Comparison of ENCODE assay signal across 26 cellular contexts in genomic region chr14:37894463-37894862, GRCh38.
"Had no signal": no experiment of that assay in that cellular context is flagged by ENCODE, and none has a peak within 500 bp of the region (broad histone marks: within the 10 kb centered on the region; RNA-seq: fewer than 3 reads in every experiment).

No MANE protein-coding gene starts in this region.

- H3K4me3 ChIP-seq: coronary artery, dorsolateral prefrontal cortex had no signal

- DNase-seq: activated CD4-positive, alpha-beta memory T cell treated with anti-CD3 and anti-CD28 coated beads, Interleukin-2, amount 10 ng/mL, durations not matched to agents 7 days and 5 days; activated CD4-positive, alpha-beta T cell treated with anti-CD3 and anti-CD28 coated beads for 1 hour; activated CD4-positive, alpha-beta T cell treated with anti-CD3 and anti-CD28 coated beads for 4 hours; activated CD4-positive, alpha-beta T cell treated with anti-CD3 and anti-CD28 coated beads, Interleukin-2, amount 10 ng/mL, durations not matched to agents 7 days and 5 days; activated CD4-positive, alpha-beta T cell treated with anti-CD3 and anti-CD28 coated beads, Interleukin-2, amount 50 U/mL, for 4 hours; activated CD8-positive, alpha-beta memory T cell treated with anti-CD3 and anti-CD28 coated beads, Interleukin-2, amount 50 U/mL, for 48 hours; activated gamma-delta T cell; activated naive CD4-positive, alpha-beta T cell; activated naive CD4-positive, alpha-beta T cell treated with anti-CD3 and anti-CD28 coated beads, Interleukin-2, amount 50 U/mL, for 16 hours; activated T-cell treated with anti-CD3 and anti-CD28 coated beads for 4 hours; activated T-cell treated with anti-CD3 and anti-CD28 coated beads, Interleukin-2, amount 50 U/mL, for 24 hours; activated T-cell treated with anti-CD3 and anti-CD28 coated beads, Interleukin-2, amount 50 U/mL, for 72 hours; amniotic stem cell; anterior cingulate cortex; brain microvascular endothelial cell; dorsolateral prefrontal cortex; foreskin fibroblast; head of caudate nucleus; T-helper 1 cell; T-helper 17 cell; T1000 had no signal

- H3K4me1 Mint-ChIP-seq: activated CD4-positive, alpha-beta memory T cell treated with anti-CD3 and anti-CD28 coated beads, Interleukin-2, amount 10 ng/mL, durations not matched to agents 7 days and 5 days; activated CD4-positive, alpha-beta T cell treated with anti-CD3 and anti-CD28 coated beads, Interleukin-2, amount 10 ng/mL, durations not matched to agents 7 days and 5 days; central memory CD8-positive, alpha-beta T cell; T-helper 17 cell had no signal

- H3K36me3 Mint-ChIP-seq: activated naive CD8-positive, alpha-beta T cell had no signal

- H3K36me3 ChIP-seq: brain microvascular endothelial cell had no signal

- H3K4me3 Mint-ChIP-seq: activated CD4-positive, alpha-beta memory T cell treated with anti-CD3 and anti-CD28 coated beads, Interleukin-2, amount 10 ng/mL, durations not matched to agents 7 days and 5 days; activated CD4-positive, alpha-beta T cell treated with anti-CD3 and anti-CD28 coated beads, Interleukin-2, amount 10 ng/mL, durations not matched to agents 7 days and 5 days; activated naive CD8-positive, alpha-beta T cell; activated T-cell treated with anti-CD3 and anti-CD28 coated beads, Interleukin-2, amount 50 U/mL, for 24 hours; activated T-cell treated with anti-CD3 and anti-CD28 coated beads, Interleukin-2, amount 50 U/mL, for 72 hours; central memory CD8-positive, alpha-beta T cell; dendritic cell treated with granulocyte-macrophage colony-stimulating factor and Interleukin-4, amounts not matched to agents 40 ng/mL and 50 ng/mL, for 4 days; T-helper 17 cell; T-helper 2 cell treated with Interferon-gamma antibody and Interleukin-4, amounts not matched to agents 5 μg/mL and 100 μg/mL, for 36 hours had no signal

- H3K27me3 ChIP-seq: brain microvascular endothelial cell had no signal

- H3K9me3 Mint-ChIP-seq: activated CD4-positive, alpha-beta memory T cell treated with anti-CD3 and anti-CD28 coated beads, Interleukin-2, amount 10 ng/mL, durations not matched to agents 7 days and 5 days; activated CD4-positive, alpha-beta T cell treated with anti-CD3 and anti-CD28 coated beads, Interleukin-2, amount 10 ng/mL, durations not matched to agents 7 days and 5 days; activated T-cell treated with anti-CD3 and anti-CD28 coated beads, Interleukin-2, amount 50 U/mL, for 24 hours; central memory CD8-positive, alpha-beta T cell; dendritic cell treated with granulocyte-macrophage colony-stimulating factor and Interleukin-4, amounts not matched to agents 40 ng/mL and 50 ng/mL, for 4 days; T-helper 2 cell treated with Interferon-gamma antibody and Interleukin-4, amounts not matched to agents 5 μg/mL and 100 μg/mL, for 36 hours had no signal

- H3K27ac ChIP-seq: brain microvascular endothelial cell, coronary artery, dorsolateral prefrontal cortex had no signal

- H3K27me3 Mint-ChIP-seq: dendritic cell treated with granulocyte-macrophage colony-stimulating factor and Interleukin-4, amounts not matched to agents 40 ng/mL and 50 ng/mL, for 4 days had no signal

- H3K27ac Mint-ChIP-seq: activated CD4-positive, alpha-beta memory T cell treated with anti-CD3 and anti-CD28 coated beads, Interleukin-2, amount 10 ng/mL, durations not matched to agents 7 days and 5 days; activated CD4-positive, alpha-beta T cell treated with anti-CD3 and anti-CD28 coated beads, Interleukin-2, amount 10 ng/mL, durations not matched to agents 7 days and 5 days; activated naive CD8-positive, alpha-beta T cell; activated T-cell treated with anti-CD3 and anti-CD28 coated beads, Interleukin-2, amount 50 U/mL, for 24 hours; activated T-cell treated with anti-CD3 and anti-CD28 coated beads, Interleukin-2, amount 50 U/mL, for 72 hours; dendritic cell treated with granulocyte-macrophage colony-stimulating factor and Interleukin-4, amounts not matched to agents 40 ng/mL and 50 ng/mL, for 4 days; T-helper 17 cell; T-helper 2 cell treated with Interferon-gamma antibody and Interleukin-4, amounts not matched to agents 5 μg/mL and 100 μg/mL, for 36 hours had no signal
